ENCODE assay signal across 8 cellular contexts in the genomic region with DNA sequence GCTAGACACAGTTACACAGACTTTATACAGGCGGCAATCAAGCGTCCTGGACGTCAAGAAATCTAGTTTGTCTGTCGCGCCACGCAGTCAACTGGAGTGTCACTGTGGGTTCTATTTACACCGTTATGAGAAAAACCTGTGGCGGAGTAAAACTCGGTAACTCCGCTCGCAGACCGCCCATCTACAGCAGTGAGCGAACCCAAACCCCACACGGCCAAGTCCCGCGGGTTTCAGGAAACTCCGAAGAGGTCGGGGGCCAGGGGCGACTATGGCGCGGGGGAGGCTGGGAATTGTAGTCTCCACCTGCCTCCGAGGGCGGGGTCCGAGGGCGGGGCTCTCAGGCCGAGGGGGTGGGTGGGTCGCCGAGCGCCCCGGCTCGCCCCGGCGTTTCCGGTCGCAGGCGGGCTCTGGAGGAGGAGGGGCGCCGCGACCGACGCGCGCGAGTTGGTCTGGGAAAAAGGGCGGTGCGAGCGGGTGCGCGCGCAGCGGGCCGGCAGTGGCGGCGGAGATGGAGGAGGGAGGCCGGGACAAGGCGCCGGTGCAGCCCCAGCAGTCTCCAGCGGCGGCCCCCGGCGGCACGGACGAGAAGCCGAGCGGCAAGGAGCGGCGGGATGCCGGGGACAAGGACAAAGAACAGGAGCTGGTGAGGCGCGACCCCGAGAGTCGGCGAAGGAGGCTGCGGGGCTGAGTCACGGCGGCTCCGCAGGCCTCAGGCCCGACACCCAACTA. TPM values are rescaled to one million over a fixed set of nuclear protein-coding genes. Genes with fewer than 3 reads are reported as not detected.
DNase-seq lines count a peak whose midpoint lies in the region; ATAC-seq, FAIRE-seq and TF ChIP-seq lines count a peak whose summit lies in the region.

TSS of gene PSMD2 (plus strand) at position 483 of the 729 bp plus-strand sequence. CDS start at position 509, 26 bp downstream.

- H3K9me3 Mint-ChIP-seq in CD4-positive, CD25-positive, alpha-beta regulatory T cell, result peaks cover 0 to 1% (median 0%) of the 10 kb centered on the region in 7 donors

- H3K9ac ChIP-seq in HepG2 (ENCODE audit: insufficient read depth, low read depth, low read length), result peak within 1 kb of the TSS; percentile 87

- H3K9me3 ChIP-seq in CD4-positive, CD25-positive, alpha-beta regulatory T cell (ENCODE audit: control insufficient read depth in 2 of 2, low read length in 2 of 2), result no peaks in the 10 kb centered on the region
- no peaks in the 10 kb centered on the region for H3K9me3 ChIP-seq in HepG2 (ENCODE audit: low read length)

- peaks cover 25% of the 10 kb centered on the region for H3K79me2 ChIP-seq in HepG2 (ENCODE audit: insufficient read depth, low read length)

- BruUV-seq in HepG2 (replicated peaks; lab: Mats Ljungman, UMichigan), result no TSS peak

- H3K4me2 ChIP-seq in HepG2 (ENCODE audit: low read depth, low read length), result peak within 1 kb of the TSS; percentile 94

- in situ Hi-C loops in HepG2 (cut with HindIII; ENCODE audit: extremely low pct_ligation_motif_present, low pct_unique_long_range_greater_than_20kb), result no loop called here

- TF ChIP-seq RAD21 in HepG2 (CRISPR knock-in tag; IDR thresholded peaks at IDR 0.05), result 0 out of 2 replicates have a peak, but pooled peaks have one; percentile 10

- ATAC-seq in CD4-positive, CD25-positive, alpha-beta regulatory T cell (ENCODE audit: low read depth in 2 of 2), result peak; percentile 94 to 96
- ATAC-seq in GM19452 (IDR thresholded peaks at IDR 0.05; ENCODE audit: unreplicated experiment), result peak; percentile 92
- ATAC-seq in HG03575 (IDR thresholded peaks at IDR 0.05; ENCODE audit: extremely low read depth, insufficient number of reproducible peaks, low FRiP score, unreplicated experiment), result peak; percentile 48
- peak; percentile 97 for ATAC-seq in HepG2

- TF ChIP-seq CTCF in HepG2 (CRISPR knock-in tag; IDR thresholded peaks at IDR 0.05), result no peak

- 0% methylated on average over 15 of the region's 78 CpGs for WGBS in HepG2 (ENCODE audit: low lambda C conversion rate)

- H3K4me3 ChIP-seq in CD4-positive, CD25-positive, alpha-beta regulatory T cell (ENCODE audit: low read depth, low read length), result peak within 1 kb of the TSS; percentile 93
- peak within 1 kb of the TSS; percentile 96 to 99 (median 98) for H3K4me3 ChIP-seq in HepG2 (replicated peaks in 1 of 3; ENCODE audit: insufficient read depth in 1 of 3, low read depth in 2 of 3, low read length in 3 of 3)

- peak; percentile 97 to 98 (median 97) for DNase-seq in CD4-positive, CD25-positive, alpha-beta regulatory T cell
- peak; percentile 100 for DNase-seq in NCI-H82 (lab: John Stamatoyannopoulos, UW)
- DNase-seq in activated CD4-positive, alpha-beta T cell treated with anti-CD3 and anti-CD28 coated beads, Interleukin-2, amount 50 U/mL, for 48 hours, result peak; percentile 98 to 99
- DNase-seq in dermis blood vessel endothelial cell, result peak; percentile 97
- DNase-seq in HepG2 (ENCODE audit: low spot score), result peak; percentile 91
- DNase-seq in stimulated activated CD4-positive, alpha-beta T cell treated with anti-CD3 and anti-CD28 coated beads, Interleukin-2, amount 100 ng/mL, for 48 hours, result peak; percentile 97

- FAIRE-seq in HepG2 (lab: Jason Lieb, UNC), result peak; percentile 26

- peak; percentile 80 to 86 for TF ChIP-seq POLR2A in HepG2 (IDR thresholded peaks at IDR 0.05; ENCODE audit: insufficient read depth in 1 of 2, low read depth in 2 of 2, low read length in 2 of 2)

- H3K27ac ChIP-seq in CD4-positive, CD25-positive, alpha-beta regulatory T cell (ENCODE audit: insufficient read depth, low read length, poor library complexity, severe bottlenecking), result peak within 1 kb of the TSS; percentile 82
- H3K27ac ChIP-seq in HepG2 (ENCODE audit: extremely low read length, insufficient read depth, low read length), result peak within 1 kb of the TSS; percentile 66

- CTCF ChIA-PET in HepG2 (lab: Yijun Ruan, JAX; ENCODE audit: low intra/inter-chr PET ratio, low total read pairs), result no interaction called here

- TF ChIP-seq EP300 in HepG2 (IDR thresholded peaks at IDR 0.05; ENCODE audit: low read depth in 2 of 2, low read length in 2 of 2) (no peak), HepG2 (CRISPR knock-in tag; IDR thresholded peaks at IDR 0.05; ENCODE audit: borderline replicate concordance) (no peak)

- POLR2A ChIA-PET in HepG2 (lab: Yijun Ruan, JAX), result interaction anchor here (1.0 kb wide), 1 partner anchor 16 kb away, joined by 4 read pairs; no protein-coding TSS in a partner anchor

- H3K36me3 Mint-ChIP-seq in CD4-positive, CD25-positive, alpha-beta regulatory T cell, result peaks cover 12% of the 10 kb centered on the region

- no peaks in the 10 kb centered on the region for H4K20me1 ChIP-seq in HepG2 (ENCODE audit: insufficient read depth, low read length)

- H3K4me1 Mint-ChIP-seq in CD4-positive, CD25-positive, alpha-beta regulatory T cell, result peaks cover 0 to 36% (median 21%) of the 10 kb centered on the region in 4 donors

- H3K27me3 Mint-ChIP-seq in CD4-positive, CD25-positive, alpha-beta regulatory T cell, result peaks cover 5% of the 10 kb centered on the region

- H3K4me3 Mint-ChIP-seq in CD4-positive, CD25-positive, alpha-beta regulatory T cell, result peak within 1 kb of the TSS; percentile 91 to 97 (median 94)

- intact Hi-C loops in HepG2 (cut with micrococcal nuclease; ENCODE audit: unreplicated experiment), result loop anchor here (2.0 kb wide), 1 partner anchor 36 kb away; no protein-coding TSS in a partner anchor

- no peaks in the 10 kb centered on the region for H3K27me3 ChIP-seq in CD4-positive, CD25-positive, alpha-beta regulatory T cell (ENCODE audit: control insufficient read depth, insufficient read depth, low read length)
- H3K27me3 ChIP-seq in HepG2 (ENCODE audit: control insufficient read depth in 1 of 2, insufficient read depth in 2 of 2, low read length in 2 of 2), result no peaks in the 10 kb centered on the region; a peak in 1 of 5 replicates

- H3K27ac Mint-ChIP-seq in CD4-positive, CD25-positive, alpha-beta regulatory T cell, result peak within 1 kb of the TSS; percentile 94 to 97 (median 97)

- peaks cover 14% of the 10 kb centered on the region for H3K4me1 ChIP-seq in CD4-positive, CD25-positive, alpha-beta regulatory T cell (ENCODE audit: control insufficient read depth, insufficient read depth, low read length, poor library complexity, severe bottlenecking)
- H3K4me1 ChIP-seq in HepG2 (ENCODE audit: insufficient read depth, low read length), result peaks cover 47% of the 10 kb centered on the region

- H2AFZ ChIP-seq in HepG2 (ENCODE audit: low read length), result peak within 1 kb of the TSS; percentile 88

- H3K36me3 ChIP-seq in CD4-positive, CD25-positive, alpha-beta regulatory T cell (ENCODE audit: control insufficient read depth, insufficient read depth, low read length), result peaks cover 29% of the 10 kb centered on the region
- peaks cover 17 to 34% of the 10 kb centered on the region in 2 experiments; a peak in 4 of 5 replicates for H3K36me3 ChIP-seq in HepG2 (replicated peaks in 1 of 2; ENCODE audit: control insufficient read depth in 1 of 2, insufficient read depth in 2 of 2, low read length in 2 of 2)

TF ChIP-seq in HepG2, 621 proteins besides CTCF, POLR2A, EP300 and RAD21 (continues in another document):
- TF ChIP-seq, protein P1, sequence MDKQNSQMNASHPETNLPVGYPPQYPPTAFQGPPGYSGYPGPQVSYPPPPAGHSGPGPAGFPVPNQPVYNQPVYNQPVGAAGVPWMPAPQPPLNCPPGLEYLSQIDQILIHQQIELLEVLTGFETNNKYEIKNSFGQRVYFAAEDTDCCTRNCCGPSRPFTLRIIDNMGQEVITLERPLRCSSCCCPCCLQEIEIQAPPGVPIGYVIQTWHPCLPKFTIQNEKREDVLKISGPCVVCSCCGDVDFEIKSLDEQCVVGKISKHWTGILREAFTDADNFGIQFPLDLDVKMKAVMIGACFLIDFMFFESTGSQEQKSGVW (CRISPR knock-in tag; IDR thresholded peaks at IDR 0.05; ENCODE audit: borderline replicate concordance), result no peak
- TF ChIP-seq TP53 (CRISPR knock-in tag; conservative IDR thresholded peaks at IDR 0.05), result no peak
- TF ChIP-seq ARNT (IDR thresholded peaks at IDR 0.05), result no peak

RNA-seq across cellular contexts. Expression of gene PSMD2, which starts in this region (rescaled TPM):
- total RNA-seq in CD4-positive, CD25-positive, alpha-beta regulatory T cell, result 162 TPM
- 100 to 1,000 TPM; 151 to 206 (median 190) TPM for polyA plus RNA-seq in CD4-positive, CD25-positive, alpha-beta regulatory T cell
- 411 and 593 TPM in 2 replicates for total RNA-seq in dermis blood vessel endothelial cell
- 200 and 312 TPM in 2 replicates for total RNA-seq in HepG2 (2016; rRNA removed; fragmentation: Illumina TruSeq; extraction: Trizol)
- total RNA-seq in HepG2 (2016; cell fraction: cytosol; rRNA removed; fragmentation: Illumina TruSeq; extraction: Trizol; ENCODE audit: low read depth), result 27.9 and 35.3 TPM in 2 replicates
- 208 and 307 TPM in 2 replicates for total RNA-seq in HepG2 (2016; cell fraction: insoluble cytoplasmic fraction; rRNA removed; fragmentation: Illumina TruSeq; extraction: Trizol)
- 69.9 and 70.8 TPM in 2 replicates for total RNA-seq in HepG2 (2016; cell fraction: membrane; rRNA removed; fragmentation: Illumina TruSeq; extraction: Trizol)
- total RNA-seq in HepG2 (2016; cell fraction: nucleus; rRNA removed; fragmentation: Illumina TruSeq; extraction: Trizol), result 130 and 133 TPM in 2 replicates
- polyA plus RNA-seq in HepG2 (2011; rRNA removed), result 125 and 152 TPM in 2 replicates
- polyA plus RNA-seq in HepG2 (2011; cell fraction: cytosol; rRNA removed), result 165 and 166 TPM in 2 replicates
- polyA plus RNA-seq in HepG2 (2011; cell fraction: nucleus; rRNA removed), result 110 and 125 TPM in 2 replicates
- polyA plus RNA-seq in HepG2 (2012), result 116 and 117 TPM in 2 replicates
- polyA plus RNA-seq in HepG2 (2016; cell fraction: cytosol; fragmentation: Illumina TruSeq; extraction: Trizol; ENCODE audit: low read depth), result 19.9 and 25.2 TPM in 2 replicates
- polyA plus RNA-seq in HepG2 (2016; cell fraction: insoluble cytoplasmic fraction; fragmentation: Illumina TruSeq; extraction: Trizol; ENCODE audit: low read depth), result 253 and 295 TPM in 2 replicates
- 36.4 and 42.7 TPM in 2 replicates for polyA plus RNA-seq in HepG2 (2016; cell fraction: membrane; fragmentation: Illumina TruSeq; extraction: Trizol; ENCODE audit: low read depth)
- polyA plus RNA-seq in HepG2 (2016; cell fraction: nucleus; fragmentation: Illumina TruSeq; extraction: Trizol; ENCODE audit: insufficient read depth, low read depth), result 155 and 167 TPM in 2 replicates
- 351 and 796 TPM in 2 replicates for polyA minus RNA-seq in HepG2 (2011; rRNA and poly(A)+ RNA removed; ENCODE audit: low replicate concordance)
- polyA minus RNA-seq in HepG2 (2011; cell fraction: cytosol; rRNA and poly(A)+ RNA removed), result 127 and 152 TPM in 2 replicates
- 99.4 and 123 TPM in 2 replicates for polyA minus RNA-seq in HepG2 (2011; cell fraction: nucleus; rRNA and poly(A)+ RNA removed)

Comparison
In these comparisons a context has a peak if more than half of its experiments do, and no peak if none do; other contexts are left out.
1. Peak in every context shown above with its lines: DNase-seq, ATAC-seq, H3K4me3 ChIP-seq and H3K27ac ChIP-seq.